In the genomic region with DNA sequence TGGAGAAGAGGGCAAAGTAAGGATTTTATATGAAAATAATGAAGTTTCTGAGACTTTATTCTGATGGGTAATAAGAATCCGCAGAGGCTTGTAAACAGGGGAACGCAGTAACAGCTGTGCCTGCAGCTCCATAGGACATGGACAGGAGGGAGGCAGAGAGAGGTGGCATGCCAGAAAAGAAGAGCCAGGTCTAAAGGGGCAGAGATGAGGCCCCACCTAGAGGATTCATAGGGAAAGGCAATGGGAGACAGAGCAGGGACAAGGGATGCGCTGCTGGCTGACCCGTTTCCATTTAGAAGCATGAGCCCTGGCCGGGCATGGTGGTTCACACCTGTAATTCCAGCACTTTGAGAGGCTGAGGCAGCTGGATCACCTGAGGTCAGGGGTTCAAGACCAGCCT, we compare ENCODE assay signal across 7 cellular contexts.
DNase-seq lines count a peak whose midpoint lies in the region; ATAC-seq and TF ChIP-seq lines count a peak whose summit lies in the region.

No MANE protein-coding gene starts in this region.

- no peaks in the 10 kb centered on the region for H3K4me1 ChIP-seq in H9 (ENCODE audit: insufficient read depth, low read length)

- no peak overlapping the region for H3T11ph ChIP-seq in H9 (ENCODE audit: low read length)

- no peak overlapping the region for H2BK5ac ChIP-seq in H9 (ENCODE audit: insufficient read length, low read length)

- H4K5ac ChIP-seq in H9 (ENCODE audit: insufficient read length, low read depth, low read length): no peak overlapping the region

- no peak overlapping the region for H2BK15ac ChIP-seq in H9 (ENCODE audit: low read depth, low read length)

- no peak overlapping the region for H2BK120ac ChIP-seq in H9 (ENCODE audit: low read depth, low read length, poor library complexity, severe bottlenecking)

- WGBS in H9 (ENCODE audit: extremely low coverage, insufficient read length, low lambda C conversion rate): no CpG with 5 or more reads among the region's 5 CpGs

- ATAC-seq in esophagus mucosa: peak; percentile 42
- no peak for ATAC-seq in GM21528 (IDR thresholded peaks at IDR 0.05; ENCODE audit: low FRiP score, unreplicated experiment)

- DNase-seq in H9 (peak; percentile 70), NCI-H748 treated with DMSO at 0.1 percent for 48 hours (lab: John Stamatoyannopoulos, UW) (peak; percentile 47), progenitor cell of endocrine pancreas (ENCODE audit: low spot score, unreplicated experiment) (no peak), dermis blood vessel endothelial cell (no peak), NCI-H1105 treated with DMSO at 0.1 percent for 48 hours (lab: John Stamatoyannopoulos, UW) (no peak)

- H3K4ac ChIP-seq in H9 (ENCODE audit: low read depth, low read length): no peak overlapping the region

- H4K8ac ChIP-seq in H9 (replicated peaks; ENCODE audit: insufficient read length, low read depth, low read length): no peak overlapping the region

- H3K36me3 Mint-ChIP-seq in H9 (ENCODE audit: insufficient read depth in 1 of 3, low read depth in 3 of 3) (peaks cover 16 to 22% (median 16%) of the 10 kb centered on the region in 3 experiments), progenitor cell of endocrine pancreas (ENCODE audit: insufficient read depth) (no peaks in the 10 kb centered on the region)

- peak; percentile 69 for TF ChIP-seq CTCF in H9 (conservative IDR thresholded peaks at IDR 0.05)
- TF ChIP-seq CTCF in progenitor cell of endocrine pancreas (IDR thresholded peaks at IDR 0.05; ENCODE audit: unreplicated experiment): peak; percentile 44

- H3K4me3 Mint-ChIP-seq in H9: no peak overlapping the region
- H3K4me3 Mint-ChIP-seq in progenitor cell of endocrine pancreas (ENCODE audit: low read depth): no peak overlapping the region

- H3K9me3 ChIP-seq in H9 (ENCODE audit: control insufficient read depth, low read depth, low read length): peaks cover 18% of the 10 kb centered on the region

- no peak overlapping the region for H2BK20ac ChIP-seq in H9 (ENCODE audit: low read depth, low read length, poor library complexity, severe bottlenecking)

- H3K79me2 ChIP-seq in H9 (ENCODE audit: insufficient read depth, low read length): no peaks in the 10 kb centered on the region; the same call in 1 of the 2 replicates

- H3K4me2 ChIP-seq in H9 (ENCODE audit: insufficient read depth, insufficient read length, low read length): no peak overlapping the region

- H3K23me2 ChIP-seq in H9 (ENCODE audit: insufficient read length, low read depth, low read length, poor library complexity, severe bottlenecking): no peaks in the 10 kb centered on the region

- no peaks in the 10 kb centered on the region for H3K79me1 ChIP-seq in H9 (ENCODE audit: insufficient read depth, low read depth, low read length, poor library complexity, severe bottlenecking)

- H3K27ac ChIP-seq in H9 (ENCODE audit: insufficient read length, low read depth, low read length): no peak overlapping the region

- peaks cover 24 to 31% of the 10 kb centered on the region in 2 experiments for H3K9me3 Mint-ChIP-seq in H9
- peaks cover 12% of the 10 kb centered on the region for H3K9me3 Mint-ChIP-seq in progenitor cell of endocrine pancreas (ENCODE audit: low read depth)

- H3K23ac ChIP-seq in H9 (ENCODE audit: insufficient read length, low read depth, low read length): no peak overlapping the region

- H2AK5ac ChIP-seq in H9 (ENCODE audit: insufficient read length, low read length): no peak overlapping the region

- no peak overlapping the region for H4K91ac ChIP-seq in H9 (ENCODE audit: insufficient read length, low read depth, low read length)

- H3K4me1 Mint-ChIP-seq in H9: no peaks in the 10 kb centered on the region; a peak in 1 of 4 replicates
- no peaks in the 10 kb centered on the region for H3K4me1 Mint-ChIP-seq in progenitor cell of endocrine pancreas (ENCODE audit: low read depth)

- H2AFZ ChIP-seq in H9 (ENCODE audit: low read length): no peak overlapping the region

- no peaks in the 10 kb centered on the region for H4K20me1 ChIP-seq in H9 (ENCODE audit: control insufficient read depth, insufficient read depth, insufficient read length)

- no peaks in the 10 kb centered on the region for H3K27me3 ChIP-seq in H9 (ENCODE audit: insufficient read depth, low read length)

- no peak overlapping the region for H2BK12ac ChIP-seq in H9 (ENCODE audit: insufficient read length, low read depth, low read length)

- H3K14ac ChIP-seq in H9 (ENCODE audit: insufficient read depth, low read length): no peak overlapping the region

- H3K27me3 Mint-ChIP-seq in H9 (ENCODE audit: low read depth) (peaks cover 5% of the 10 kb centered on the region), progenitor cell of endocrine pancreas (peaks cover 11% of the 10 kb centered on the region)

- H3K27ac Mint-ChIP-seq in H9 (no peak overlapping the region), progenitor cell of endocrine pancreas (no peak overlapping the region)

- no peak overlapping the region for H3K56ac ChIP-seq in H9 (ENCODE audit: insufficient read length, low read depth, low read length)

- H3K18ac ChIP-seq in H9 (ENCODE audit: insufficient read length, low read depth, low read length): no peak overlapping the region

- H3K9ac ChIP-seq in H9 (ENCODE audit: extremely low read depth, insufficient read length, low read length): no peak overlapping the region

Comparison
In these comparisons a context has a peak if more than half of its experiments do, and no peak if none do; other contexts are left out.
1. DNase-seq: peak in H9 (single experiment) and NCI-H748 treated with DMSO at 0.1 percent for 48 hours (single experiment); none in progenitor cell of endocrine pancreas (single experiment), dermis blood vessel endothelial cell (single experiment) and NCI-H1105 treated with DMSO at 0.1 percent for 48 hours (single experiment).